In genomic region chr16:23026777-23027362, GRCh38 we compare ENCODE assay signal across 1 cellular context.
TF ChIP-seq lines count a peak whose summit lies in the region.

No MANE protein-coding gene starts in this region.

TF ChIP-seq in HepG2, 621 proteins besides CTCF, POLR2A, EP300 and RAD21 (continued from another document and continues in another):
- TF ChIP-seq PREB (CRISPR knock-in tag; IDR thresholded peaks at IDR 0.05), result no peak
- TF ChIP-seq BCLAF1 (IDR thresholded peaks at IDR 0.05), result no peak
- TF ChIP-seq MED8 (CRISPR knock-in tag; IDR thresholded peaks at IDR 0.05; ENCODE audit: insufficient replicate concordance), result no peak
- TF ChIP-seq GTF3A (CRISPR knock-in tag; conservative IDR thresholded peaks at IDR 0.05), result no peak
- TF ChIP-seq ZNF891 (CRISPR knock-in tag; IDR thresholded peaks at IDR 0.05), result no peak
- no peak for TF ChIP-seq HDAC1 (CRISPR knock-in tag; IDR thresholded peaks at IDR 0.05)
- no peak for TF ChIP-seq ARID3A (IDR thresholded peaks at IDR 0.05; ENCODE audit: low read depth, low read length)
- TF ChIP-seq ZNF329 (CRISPR knock-in tag; IDR thresholded peaks at IDR 0.05; ENCODE audit: low read depth), result no peak
- TF ChIP-seq HIC2 (CRISPR knock-in tag; IDR thresholded peaks at IDR 0.05; ENCODE audit: low read depth), result no peak
- TF ChIP-seq DPF2 (CRISPR knock-in tag; IDR thresholded peaks at IDR 0.05; ENCODE audit: borderline replicate concordance, low read depth), result no peak
- TF ChIP-seq ZFP62 (CRISPR knock-in tag; IDR thresholded peaks at IDR 0.05), result no peak
- TF ChIP-seq SRY (CRISPR knock-in tag; IDR thresholded peaks at IDR 0.05), result peak; percentile 62; the same call in 1 of the 2 replicates
- 0 out of 2 replicates have a peak, but pooled peaks have one; percentile 48 for TF ChIP-seq KLF12 (CRISPR knock-in tag; IDR thresholded peaks at IDR 0.05; ENCODE audit: borderline replicate concordance)
- TF ChIP-seq MXD3 (CRISPR knock-in tag; IDR thresholded peaks at IDR 0.05), result peak; percentile 86; the same call in 1 of the 2 replicates
- peak; percentile 69; the same call in 1 of the 2 replicates for TF ChIP-seq ZSCAN21 (CRISPR knock-in tag; IDR thresholded peaks at IDR 0.05; ENCODE audit: borderline replicate concordance)
- TF ChIP-seq ZNF644 (CRISPR knock-in tag; IDR thresholded peaks at IDR 0.05; ENCODE audit: low read depth), result peak; percentile 96
- TF ChIP-seq ZNF230 (CRISPR knock-in tag; IDR thresholded peaks at IDR 0.05), result no peak; the same call in 1 of the 2 replicates
- TF ChIP-seq MTERF4 (CRISPR knock-in tag; IDR thresholded peaks at IDR 0.05), result 0 out of 2 replicates have a peak, but pooled peaks have one; percentile 41
- no peak for TF ChIP-seq ZBTB37 (CRISPR knock-in tag; IDR thresholded peaks at IDR 0.05)
- TF ChIP-seq ELF4 (CRISPR knock-in tag; IDR thresholded peaks at IDR 0.05; ENCODE audit: borderline replicate concordance), result no peak
- no peak for TF ChIP-seq ZNF496 (CRISPR knock-in tag; IDR thresholded peaks at IDR 0.05; ENCODE audit: insufficient replicate concordance)
- TF ChIP-seq ZFP36L2 (CRISPR knock-in tag; IDR thresholded peaks at IDR 0.05), result peak; percentile 93
- no peak for TF ChIP-seq SMARCC2 (IDR thresholded peaks at IDR 0.05)
- TF ChIP-seq ZFP82 (CRISPR knock-in tag; IDR thresholded peaks at IDR 0.05; ENCODE audit: borderline replicate concordance), result no peak
- no peak for TF ChIP-seq ZMYM3 (CRISPR knock-in tag; IDR thresholded peaks at IDR 0.05)
- no peak for TF ChIP-seq ZNF577 (CRISPR knock-in tag; IDR thresholded peaks at IDR 0.05; ENCODE audit: borderline replicate concordance, low read depth)
- TF ChIP-seq ARID2 (CRISPR knock-in tag; IDR thresholded peaks at IDR 0.05; ENCODE audit: borderline replicate concordance), result no peak
- TF ChIP-seq RFXAP (CRISPR knock-in tag; IDR thresholded peaks at IDR 0.05; ENCODE audit: borderline replicate concordance), result 0 out of 2 replicates have a peak, but pooled peaks have one; percentile 49
- TF ChIP-seq ATF7-NPFF (CRISPR knock-in tag; IDR thresholded peaks at IDR 0.05; ENCODE audit: low read depth), result no peak
- no peak for TF ChIP-seq ZIK1 (CRISPR knock-in tag; IDR thresholded peaks at IDR 0.05; ENCODE audit: borderline replicate concordance, low read depth)
- TF ChIP-seq NONO (IDR thresholded peaks at IDR 0.05), result no peak
- TF ChIP-seq NONO (CRISPR knock-in tag; conservative IDR thresholded peaks at IDR 0.05), result no peak
- TF ChIP-seq ZNF747 (CRISPR knock-in tag; IDR thresholded peaks at IDR 0.05; ENCODE audit: borderline replicate concordance), result no peak
- TF ChIP-seq KLF11 (CRISPR knock-in tag; IDR thresholded peaks at IDR 0.05), result peak; percentile 93; the same call in 1 of the 2 replicates
- no peak for TF ChIP-seq ZMYM2 (CRISPR knock-in tag; IDR thresholded peaks at IDR 0.05)
- peak; percentile 41; the same call in 1 of the 2 replicates for TF ChIP-seq IRX3 (CRISPR knock-in tag; IDR thresholded peaks at IDR 0.05; ENCODE audit: borderline replicate concordance, low read depth)
- no peak for TF ChIP-seq SNAPC2 (CRISPR knock-in tag; IDR thresholded peaks at IDR 0.05)
- no peak for TF ChIP-seq MTF2 (CRISPR knock-in tag; IDR thresholded peaks at IDR 0.05; ENCODE audit: borderline replicate concordance)
- TF ChIP-seq ZNF574 (CRISPR knock-in tag; IDR thresholded peaks at IDR 0.05), result peak; percentile 60; the same call in 1 of the 2 replicates
- no peak for TF ChIP-seq ZNF850 (CRISPR knock-in tag; conservative IDR thresholded peaks at IDR 0.05)
- no peak for TF ChIP-seq NFE2L2 (IDR thresholded peaks at IDR 0.05; ENCODE audit: low read length)
- TF ChIP-seq KDM2A (CRISPR knock-in tag; IDR thresholded peaks at IDR 0.05; ENCODE audit: borderline replicate concordance, low read depth), result 0 out of 2 replicates have a peak, but pooled peaks have one; percentile 54
- TF ChIP-seq SIN3A (IDR thresholded peaks at IDR 0.05; ENCODE audit: borderline replicate concordance, low read depth, low read length), result no peak
- no peak for TF ChIP-seq PRPF4 (IDR thresholded peaks at IDR 0.05; ENCODE audit: low read depth, low read length, poor library complexity, severe bottlenecking)
- peak; percentile 98 for TF ChIP-seq EHMT2 (IDR thresholded peaks at IDR 0.05; ENCODE audit: borderline replicate concordance, low read depth, low read length)
- peak; percentile 79; the same call in 1 of the 2 replicates for TF ChIP-seq IKZF5 (CRISPR knock-in tag; IDR thresholded peaks at IDR 0.05)
